In genomic region chr3:102673271-102674115, GRCh38 we compare ENCODE assay signal across 8 cellular contexts.
DNase-seq lines count a peak whose midpoint lies in the region; ATAC-seq, FAIRE-seq and TF ChIP-seq lines count a peak whose summit lies in the region.

No MANE protein-coding gene starts in this region.

- H3K27me3 ChIP-seq in BLaER1 treated with 17β-estradiol and CSF1 and Interleukin-3, amounts not matched to agents 10 nM and 100 nM, result no peaks in the 10 kb centered on the region
- H3K27me3 ChIP-seq in right lobe of liver, result no peaks in the 10 kb centered on the region

- peak; percentile 92 for FAIRE-seq in GM19239 (lab: Jason Lieb, UNC)

- no peak overlapping the region for H3K4me3 ChIP-seq in BLaER1 treated with 17β-estradiol and CSF1 and Interleukin-3, amounts not matched to agents 10 nM and 100 nM
- peak overlapping the region; percentile 30 to 52 (median 49) for H3K4me3 ChIP-seq in right lobe of liver

- DNase-seq in GM19239 (ENCODE audit: insufficient read length, low spot score) (peak; percentile 28), NCI-H345 treated with DMSO at 0.1 percent for 48 hours (lab: John Stamatoyannopoulos, UW; ENCODE audit: unreplicated experiment) (peak; percentile 26), dedifferentiated amniotic fluid mesenchymal stem cell (ENCODE audit: extremely low spot score) (peak; percentile 46), right lobe of liver (peak; percentile 68 to 83 (median 68))
- DNase-seq in activated CD4-positive, alpha-beta T cell treated with anti-CD3 and anti-CD28 coated beads for 36 hours, result peak; percentile 80
- DNase-seq in stimulated activated CD8-positive, alpha-beta memory T cell treated with anti-CD3 and anti-CD28 coated beads, Interleukin-12 subunit alpha, Interleukin-12 subunit beta, amount 100 ng/mL, for 1 hour (ENCODE audit: low read depth), result peak; percentile 28

- CTCF ChIA-PET in activated CD4-positive, alpha-beta T cell treated with anti-CD3 and anti-CD28 coated beads for 36 hours (lab: Charles Lee), result interaction anchor here (0.6 to 2.2 kb wide), 20 partner anchors 9 to 1345 kb away, joined by 3 to 13 read pairs (median 3); no protein-coding TSS in a partner anchor

- no peak overlapping the region for H3K27ac ChIP-seq in BLaER1 treated with 17β-estradiol and CSF1 and Interleukin-3, amounts not matched to agents 10 nM and 100 nM
- peak overlapping the region; percentile 64 to 87 (median 85) for H3K27ac ChIP-seq in right lobe of liver

- WGBS in right lobe of liver (ENCODE audit: insufficient coverage, low coverage, low lambda C conversion rate, missing lambda C conversion rate), result 6% methylated on average over 16 of the region's 16 CpGs

- ATAC-seq in HG03439 (IDR thresholded peaks at IDR 0.05; ENCODE audit: unreplicated experiment) (peak; percentile 84), right lobe of liver (peak; percentile 89 to 92 (median 90))
- peak; percentile 33 for ATAC-seq in activated CD4-positive, alpha-beta T cell treated with anti-CD3 and anti-CD28 coated beads for 36 hours

- peaks cover 0 to 5% (median 3%) of the 10 kb centered on the region in 10 experiments; a peak in 16 of 20 replicates for H3K4me1 ChIP-seq in BLaER1 treated with 17β-estradiol and CSF1 and Interleukin-3, amounts not matched to agents 10 nM and 100 nM
- H3K4me1 ChIP-seq in right lobe of liver, result peaks cover 0 to 31% (median 16%) of the 10 kb centered on the region in 4 donors

- H4K20me1 ChIP-seq in BLaER1 treated with 17β-estradiol and CSF1 and Interleukin-3, amounts not matched to agents 10 nM and 100 nM, result no peaks in the 10 kb centered on the region

- no peak overlapping the region for H3K4me3 Mint-ChIP-seq in activated CD4-positive, alpha-beta T cell treated with anti-CD3 and anti-CD28 coated beads for 36 hours

- intact Hi-C loops in activated CD4-positive, alpha-beta T cell treated with anti-CD3 and anti-CD28 coated beads for 36 hours (cut with DNase I, micrococcal nuclease), result loop anchor here in 1 of 2 experiments (5.0 to 10.0 kb wide), 2 partner anchors 436 to 851 kb away; no protein-coding TSS in a partner anchor
- intact Hi-C loops in right lobe of liver (cut with DNase I), result no loop called here

- H3K4me2 ChIP-seq in BLaER1 treated with 17β-estradiol and CSF1 and Interleukin-3, amounts not matched to agents 10 nM and 100 nM, result peak overlapping the region in 8 of 11 experiments; percentile 3 to 67 (median 36); a peak in 11 of 22 replicates

- H3K36me3 ChIP-seq in BLaER1 treated with 17β-estradiol and CSF1 and Interleukin-3, amounts not matched to agents 10 nM and 100 nM, result no peaks in the 10 kb centered on the region
- no peaks in the 10 kb centered on the region for H3K36me3 ChIP-seq in right lobe of liver

- H3K27ac Mint-ChIP-seq in activated CD4-positive, alpha-beta T cell treated with anti-CD3 and anti-CD28 coated beads for 36 hours, result no peak overlapping the region

- peaks cover 11% of the 10 kb centered on the region for H3K27me3 Mint-ChIP-seq in activated CD4-positive, alpha-beta T cell treated with anti-CD3 and anti-CD28 coated beads for 36 hours

- H3K9ac ChIP-seq in BLaER1 treated with 17β-estradiol and CSF1 and Interleukin-3, amounts not matched to agents 10 nM and 100 nM, result no peak overlapping the region

- H3K9me3 Mint-ChIP-seq in activated CD4-positive, alpha-beta T cell treated with anti-CD3 and anti-CD28 coated beads for 36 hours (ENCODE audit: low read depth), result no peaks in the 10 kb centered on the region

- peak; percentile 75 to 85 (median 80) for TF ChIP-seq CTCF in right lobe of liver (IDR thresholded peaks at IDR 0.05)

- POLR2A ChIA-PET in activated CD4-positive, alpha-beta T cell treated with anti-CD3 and anti-CD28 coated beads for 36 hours (lab: Charles Lee), result no interaction called here

- H3K4me1 Mint-ChIP-seq in activated CD4-positive, alpha-beta T cell treated with anti-CD3 and anti-CD28 coated beads for 36 hours, result no peaks in the 10 kb centered on the region

- no peaks in the 10 kb centered on the region for H3K36me3 Mint-ChIP-seq in activated CD4-positive, alpha-beta T cell treated with anti-CD3 and anti-CD28 coated beads for 36 hours (ENCODE audit: low read depth)

- no peaks in the 10 kb centered on the region for H3K9me3 ChIP-seq in BLaER1 treated with 17β-estradiol and CSF1 and Interleukin-3, amounts not matched to agents 10 nM and 100 nM (replicated peaks in 1 of 11)
- no peaks in the 10 kb centered on the region for H3K9me3 ChIP-seq in right lobe of liver

- peak; percentile 20 for TF ChIP-seq POLR2A in right lobe of liver (IDR thresholded peaks at IDR 0.05)

Comparison
In these comparisons a context has a peak if more than half of its experiments do, and no peak if none do; other contexts are left out.
1. H3K27ac ChIP-seq: peak in right lobe of liver (3 of 3); none in BLaER1 treated with 17β-estradiol and CSF1 and Interleukin-3, amounts not matched to agents 10 nM and 100 nM (0 of 11).
2. H3K4me3 ChIP-seq: peak in right lobe of liver (3 of 3); none in BLaER1 treated with 17β-estradiol and CSF1 and Interleukin-3, amounts not matched to agents 10 nM and 100 nM (0 of 10).
3. DNase-seq: peak in every context shown above with its lines; median percentile 80 in activated CD4-positive, alpha-beta T cell treated with anti-CD3 and anti-CD28 coated beads for 36 hours; 68 in right lobe of liver; 46 in dedifferentiated amniotic fluid mesenchymal stem cell; 28 in GM19239; 28 in stimulated activated CD8-positive, alpha-beta memory T cell treated with anti-CD3 and anti-CD28 coated beads, Interleukin-12 subunit alpha, Interleukin-12 subunit beta, amount 100 ng/mL, for 1 hour; 26 in NCI-H345 treated with DMSO at 0.1 percent for 48 hours.
4. ATAC-seq: peak in every context shown above with its lines; median percentile 90 in right lobe of liver; 84 in HG03439; 33 in activated CD4-positive, alpha-beta T cell treated with anti-CD3 and anti-CD28 coated beads for 36 hours.